ENCODE assay signal across 9 cellular contexts in the genomic region with DNA sequence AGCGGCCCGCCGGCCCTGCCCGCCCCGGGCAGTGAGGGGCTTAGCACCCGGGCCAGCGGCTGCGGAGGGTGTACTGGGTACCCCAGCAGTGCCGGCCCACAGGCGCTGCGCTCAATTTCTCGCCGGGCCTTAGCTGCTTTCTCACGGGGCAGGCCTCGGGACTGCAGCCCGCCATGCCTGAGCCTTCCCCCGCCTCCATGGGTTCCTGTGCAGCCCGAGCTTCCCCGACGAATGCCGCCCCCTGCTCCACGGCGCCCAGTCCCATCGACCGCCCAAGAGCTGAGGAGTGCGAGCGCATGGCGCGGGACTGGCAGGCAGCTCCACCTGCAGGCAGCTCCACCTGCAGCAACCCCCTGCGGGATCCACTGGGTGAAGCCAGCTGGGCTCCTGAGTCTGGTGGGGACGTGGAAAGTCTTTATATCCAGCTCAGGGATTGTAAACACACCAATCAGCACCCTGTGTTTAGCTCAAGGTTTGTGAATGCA. TPM values are rescaled to one million over a fixed set of nuclear protein-coding genes. Genes with fewer than 3 reads are reported as not detected.
DNase-seq lines count a peak whose midpoint lies in the region; ATAC-seq and TF ChIP-seq lines count a peak whose summit lies in the region.
"Not testable (repeated sequence)": the region's sequence is repeated elsewhere in the genome, so short reads cannot be mapped to it uniquely, and the experiment has no call there.
"Had no signal": no experiment of that assay in that cellular context is flagged by ENCODE, and none has a peak within 500 bp of the region (broad histone marks: within the 10 kb centered on the region; RNA-seq: fewer than 3 reads in every experiment).

No MANE protein-coding gene starts in this region.

- not testable (repeated sequence) for H3K4me1 Mint-ChIP-seq in CD4-positive, alpha-beta memory T cell; activated CD4-positive, alpha-beta T cell treated with anti-CD3 and anti-CD28 coated beads, Interleukin-2, amount 10 ng/mL, durations not matched to agents 7 days and 5 days; activated naive CD8-positive, alpha-beta T cell treated with anti-CD3 and anti-CD28 coated beads, Interleukin-2, amount 10 ng/mL, durations not matched to agents 7 days and 5 days; natural killer cell

- intact Hi-C loops in CD4-positive, alpha-beta memory T cell (cut with micrococcal nuclease) = loop anchor here (1.0 kb wide), 1 partner anchor 170 kb away; no protein-coding TSS in a partner anchor
- intact Hi-C loops in heart right ventricle (cut with DNase I) = loop anchor here in 1 of 10 donors (10.0 kb wide), 1 partner anchor 168 kb away; no protein-coding TSS in a partner anchor
- intact Hi-C loops in natural killer cell (cut with micrococcal nuclease) = not testable (repeated sequence)

- H3K36me3 Mint-ChIP-seq in CD4-positive, alpha-beta memory T cell; activated CD4-positive, alpha-beta T cell treated with anti-CD3 and anti-CD28 coated beads, Interleukin-2, amount 10 ng/mL, durations not matched to agents 7 days and 5 days (ENCODE audit: low read depth); activated naive CD8-positive, alpha-beta T cell treated with anti-CD3 and anti-CD28 coated beads, Interleukin-2, amount 10 ng/mL, durations not matched to agents 7 days and 5 days; natural killer cell: not testable (repeated sequence)

- not testable (repeated sequence) for H3K4me1 ChIP-seq in CD4-positive, alpha-beta memory T cell (ENCODE audit: insufficient read depth, low read length); heart right ventricle

- DNase-seq in CD4-positive, alpha-beta memory T cell = peak in 4 of 5 donors; percentile 12 to 37 (median 24)
- DNase-seq in H7, natural killer cell: not testable (repeated sequence)
- DNase-seq in NCI-H510A (lab: John Stamatoyannopoulos, UW) (peak; percentile 12), heart right ventricle (peak in 1 of 2 donors; percentile 16)
- DNase-seq in activated CD4-positive, alpha-beta T cell treated with anti-CD3 and anti-CD28 coated beads, Interleukin-2, amount 10 ng/mL, durations not matched to agents 7 days and 5 days = peak; percentile 51
- peak; percentile 64 for DNase-seq in activated naive CD8-positive, alpha-beta T cell treated with anti-CD3 and anti-CD28 coated beads, Interleukin-2, amount 10 ng/mL, durations not matched to agents 7 days and 5 days
- DNase-seq in stimulated activated CD4-positive, alpha-beta T cell treated with anti-CD3 and anti-CD28 coated beads, TNF-alpha, amount 100 ng/mL, for 4 hours (ENCODE audit: low read depth in 3 of 3) = peak in 2 of 3 experiments; percentile 18 to 22

- H3K27ac Mint-ChIP-seq in CD4-positive, alpha-beta memory T cell = peak overlapping the region in 1 of 7 donors; percentile 57
- not testable (repeated sequence) for H3K27ac Mint-ChIP-seq in activated CD4-positive, alpha-beta T cell treated with anti-CD3 and anti-CD28 coated beads, Interleukin-2, amount 10 ng/mL, durations not matched to agents 7 days and 5 days; activated naive CD8-positive, alpha-beta T cell treated with anti-CD3 and anti-CD28 coated beads, Interleukin-2, amount 10 ng/mL, durations not matched to agents 7 days and 5 days; natural killer cell

- not testable (repeated sequence) for H3K27me3 Mint-ChIP-seq in CD4-positive, alpha-beta memory T cell
- peaks cover 23% of the 10 kb centered on the region for H3K27me3 Mint-ChIP-seq in activated CD4-positive, alpha-beta T cell treated with anti-CD3 and anti-CD28 coated beads, Interleukin-2, amount 10 ng/mL, durations not matched to agents 7 days and 5 days
- H3K27me3 Mint-ChIP-seq in activated naive CD8-positive, alpha-beta T cell treated with anti-CD3 and anti-CD28 coated beads, Interleukin-2, amount 10 ng/mL, durations not matched to agents 7 days and 5 days = peaks cover 28% of the 10 kb centered on the region
- peaks cover 9 to 13% of the 10 kb centered on the region in 2 donors for H3K27me3 Mint-ChIP-seq in natural killer cell (ENCODE audit: low read depth in 2 of 2)

- not testable (repeated sequence) for H3K4me3 ChIP-seq in CD4-positive, alpha-beta memory T cell (ENCODE audit: low read length in 2 of 2)
- H3K4me3 ChIP-seq in H7 (ENCODE audit: insufficient read depth, low read depth, low read length) = peak overlapping the region; percentile 39
- H3K4me3 ChIP-seq in heart right ventricle = peak overlapping the region in 9 of 10 donors; percentile 12 to 49 (median 26)

- not testable (repeated sequence) for H3K27me3 ChIP-seq in CD4-positive, alpha-beta memory T cell (ENCODE audit: insufficient read depth, low read length); H7 (ENCODE audit: control insufficient read depth, insufficient read depth, low read length)
- peaks cover 0 to 43% (median 19%) of the 10 kb centered on the region in 7 donors for H3K27me3 ChIP-seq in heart right ventricle

- H3K9me3 Mint-ChIP-seq in CD4-positive, alpha-beta memory T cell; activated CD4-positive, alpha-beta T cell treated with anti-CD3 and anti-CD28 coated beads, Interleukin-2, amount 10 ng/mL, durations not matched to agents 7 days and 5 days; activated naive CD8-positive, alpha-beta T cell treated with anti-CD3 and anti-CD28 coated beads, Interleukin-2, amount 10 ng/mL, durations not matched to agents 7 days and 5 days; natural killer cell: not testable (repeated sequence)

- POLR2A ChIA-PET in CD4-positive, alpha-beta memory T cell (lab: Charles Lee; ENCODE audit: partially characterized antibody) = interaction anchor here (0.7 kb wide), 1 partner anchor 538 kb away, joined by 3 read pairs; the partner anchor contains the start of gene UBP1
- POLR2A ChIA-PET in activated CD4-positive, alpha-beta T cell treated with anti-CD3 and anti-CD28 coated beads, Interleukin-2, amount 10 ng/mL, durations not matched to agents 7 days and 5 days (lab: Charles Lee); activated naive CD8-positive, alpha-beta T cell treated with anti-CD3 and anti-CD28 coated beads, Interleukin-2, amount 10 ng/mL, durations not matched to agents 7 days and 5 days (lab: Charles Lee): not testable (repeated sequence)

- 30 to 40% methylated on average over 31 of the region's 31 CpGs for WGBS in heart right ventricle, 2 donors

- ATAC-seq in activated naive CD8-positive, alpha-beta T cell treated with anti-CD3 and anti-CD28 coated beads, Interleukin-2, amount 10 ng/mL, durations not matched to agents 7 days and 5 days (ENCODE audit: low read depth) = peak; percentile 88
- ATAC-seq in heart right ventricle, natural killer cell: not testable (repeated sequence)

- H3K4me3 Mint-ChIP-seq in CD4-positive, alpha-beta memory T cell = peak overlapping the region; percentile 60 to 86 (median 84)
- H3K4me3 Mint-ChIP-seq in activated CD4-positive, alpha-beta T cell treated with anti-CD3 and anti-CD28 coated beads, Interleukin-2, amount 10 ng/mL, durations not matched to agents 7 days and 5 days = peak overlapping the region; percentile 58
- H3K4me3 Mint-ChIP-seq in activated naive CD8-positive, alpha-beta T cell treated with anti-CD3 and anti-CD28 coated beads, Interleukin-2, amount 10 ng/mL, durations not matched to agents 7 days and 5 days = peak overlapping the region; percentile 80
- H3K4me3 Mint-ChIP-seq in natural killer cell = peak overlapping the region; percentile 72

- H3K9me3 ChIP-seq in CD4-positive, alpha-beta memory T cell (ENCODE audit: control insufficient read depth in 1 of 2, low read length in 2 of 2); heart right ventricle: not testable (repeated sequence)

- H3K36me3 ChIP-seq in CD4-positive, alpha-beta memory T cell (ENCODE audit: insufficient read depth, low read length); H7 (replicated peaks; ENCODE audit: control insufficient read depth, insufficient read depth, low read length); heart right ventricle: not testable (repeated sequence)

- CTCF ChIA-PET in CD4-positive, alpha-beta memory T cell (lab: Charles Lee; ENCODE audit: partially characterized antibody) = interaction anchor here (0.6 to 1.6 kb wide), 10 partner anchors 9 to 498 kb away, joined by 3 to 9 read pairs (median 3); no protein-coding TSS in a partner anchor
- CTCF ChIA-PET in activated CD4-positive, alpha-beta T cell treated with anti-CD3 and anti-CD28 coated beads, Interleukin-2, amount 10 ng/mL, durations not matched to agents 7 days and 5 days (lab: Charles Lee) = interaction anchor here (0.6 to 1.2 kb wide), 2 partner anchors 39 to 287 kb away, joined by 3 to 4 read pairs; no protein-coding TSS in a partner anchor

- TF ChIP-seq CTCF in heart right ventricle (IDR thresholded peaks at IDR 0.05) = peak in 3 of 9 donors; percentile 16 to 36 (median 23)
- not testable (repeated sequence) for TF ChIP-seq CTCF in natural killer cell (IDR thresholded peaks at IDR 0.05)

- not testable (repeated sequence) for H3K27ac ChIP-seq in CD4-positive, alpha-beta memory T cell (ENCODE audit: low read depth, low read length); heart right ventricle

RNA-seq across cellular contexts. Expression of gene CCR4, which starts 48.5 kb away (rescaled TPM):
- total RNA-seq in CD4-positive, alpha-beta memory T cell = 100 to 1,000 TPM in 1 of 2 experiments, 10 to 100 TPM in 1; 99.6 to 101 TPM
- 10 to 100 TPM in 1 of 2 donors, 1 to 10 TPM in 1; 9.9 to 34.7 TPM for polyA plus RNA-seq in CD4-positive, alpha-beta memory T cell
- total RNA-seq in H7 (2014; rRNA removed; shearing (Covaris generic)) = not detected in 2 replicates
- total RNA-seq in activated CD4-positive, alpha-beta T cell treated with anti-CD3 and anti-CD28 coated beads, Interleukin-2, amount 10 ng/mL, durations not matched to agents 7 days and 5 days = 10 to 100 TPM; 53.2 to 60.3 TPM
- total RNA-seq in activated naive CD8-positive, alpha-beta T cell treated with anti-CD3 and anti-CD28 coated beads, Interleukin-2, amount 10 ng/mL, durations not matched to agents 7 days and 5 days = 10 to 100 TPM; 17.5 to 20.7 TPM
- total RNA-seq in heart right ventricle (1 to 10 TPM in 1 of 10 donors, under 1 TPM in 5, not detected in 4; 0.11 to 1.2 (median 0.12) TPM), natural killer cell (1 to 10 TPM in 2 of 3 donors, under 1 TPM in 1; 0.52 to 2.5 (median 1.4) TPM)
- under 1 TPM in 1 of 2 donors, not detected in 1; 0.01 TPM for polyA plus RNA-seq in heart right ventricle
- total RNA-seq: M059J had no signal

Comparison
In these comparisons a context has a peak if more than half of its experiments do, and no peak if none do; other contexts are left out.
1. RNA of gene CCR4, which starts 48.5 kb away (total RNA-seq): 99.6 to 101 TPM in CD4-positive, alpha-beta memory T cell, 53.2 to 60.3 TPM in activated CD4-positive, alpha-beta T cell treated with anti-CD3 and anti-CD28 coated beads, Interleukin-2, amount 10 ng/mL, durations not matched to agents 7 days and 5 days and 17.5 to 20.7 TPM in activated naive CD8-positive, alpha-beta T cell treated with anti-CD3 and anti-CD28 coated beads, Interleukin-2, amount 10 ng/mL, durations not matched to agents 7 days and 5 days; 0.52 to 2.5 TPM in natural killer cell, 0.11 to 1.2 TPM in heart right ventricle and not detected in H7; every median in the first group is over 4 times any median in the second.
2. Peak in every context shown above with its lines, with median percentiles within 50 percentile points of each other: H3K4me3 Mint-ChIP-seq.